ENCODE assay signal across 11 cellular contexts in the genomic region with DNA sequence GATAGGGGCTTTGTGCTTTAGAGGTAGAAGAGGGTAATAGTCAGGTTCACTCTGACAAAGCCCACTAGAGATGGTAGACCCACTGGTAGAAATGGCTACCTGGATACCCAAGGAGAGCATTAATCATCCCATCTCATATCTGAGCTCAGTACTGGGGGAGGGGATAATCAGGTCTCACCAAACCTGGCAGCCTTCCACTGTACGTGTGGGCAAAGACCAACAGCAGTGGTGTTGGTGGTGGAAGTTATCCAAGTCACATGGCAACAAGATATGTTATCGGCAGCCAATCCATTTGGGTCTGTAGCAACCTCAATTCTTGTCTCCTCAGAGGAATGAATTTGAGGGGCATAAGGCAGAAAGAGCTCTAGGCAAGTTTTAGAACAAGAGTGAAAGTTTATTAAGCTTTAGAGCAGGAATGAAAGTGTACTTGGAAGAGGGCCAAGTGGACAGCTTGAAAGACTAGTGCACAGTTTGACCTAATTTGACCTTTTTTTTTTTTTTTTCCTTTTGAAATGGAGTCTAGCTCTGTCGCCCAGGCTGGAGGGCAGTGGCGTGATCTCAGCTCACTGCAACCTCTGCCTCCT.
DNase-seq lines count a peak whose midpoint lies in the region; ATAC-seq and TF ChIP-seq lines count a peak whose summit lies in the region.
"Had no signal": no experiment of that assay in that cellular context is flagged by ENCODE, and none has a peak within 500 bp of the region (broad histone marks: within the 10 kb centered on the region; RNA-seq: fewer than 3 reads in every experiment).

No MANE protein-coding gene starts in this region.

- intact Hi-C loops in ovary (cut with DNase I) = no loop called here
- intact Hi-C loops in naive thymus-derived CD4-positive, alpha-beta T cell (cut with micrococcal nuclease) = loop anchor here in 1 of 2 donors (1.0 kb wide), 1 partner anchor 49 kb away; no protein-coding TSS in a partner anchor

- DNase-seq in DMS79 (lab: John Stamatoyannopoulos, UW) = peak; percentile 11
- peak; percentile 53 for DNase-seq in MM.1S
- DNase-seq in omental fat pad (ENCODE audit: low spot score) = no peak
- no peak for DNase-seq in ovary
- no peak for DNase-seq in naive thymus-derived CD4-positive, alpha-beta T cell
- no peak for DNase-seq in H7
- DNase-seq: activated effector memory CD4-positive, alpha-beta T cell treated with anti-CD3 and anti-CD28 coated beads, Interleukin-2, amount 50 U/mL, for 16 hours; NCI-H1436 had no signal

- peaks cover 6 to 32% (median 16%) of the 10 kb centered on the region in 5 donors for H3K27me3 Mint-ChIP-seq in naive thymus-derived CD4-positive, alpha-beta T cell

- no peaks in the 10 kb centered on the region for H3K9me2 ChIP-seq in MM.1S (replicated peaks; ENCODE audit: insufficient read depth, low read length)

- H3K27ac Mint-ChIP-seq in naive thymus-derived CD4-positive, alpha-beta T cell = peak overlapping the region in 1 of 9 donors; percentile 40

- peaks cover 4 to 25% (median 9%) of the 10 kb centered on the region in 11 donors for H3K9me3 Mint-ChIP-seq in naive thymus-derived CD4-positive, alpha-beta T cell

- H3K4me2 ChIP-seq in MM.1S (ENCODE audit: low read depth, low read length) = peak overlapping the region; percentile 36

- no peaks in the 10 kb centered on the region for H4K20me1 ChIP-seq in MM.1S (ENCODE audit: insufficient read depth, low read length)

- ATAC-seq in omental fat pad (ENCODE audit: low FRiP score) (peak; percentile 24), GM19467 (IDR thresholded peaks at IDR 0.05; ENCODE audit: unreplicated experiment) (no peak)
- no peak for ATAC-seq in naive thymus-derived CD4-positive, alpha-beta T cell

- H3K4me3 ChIP-seq in MM.1S (ENCODE audit: low read length) (no peak overlapping the region), duodenal mucosa (ENCODE audit: low read depth in 1 of 2, low read length in 2 of 2) (peak overlapping the region in 1 of 2 donors; percentile 28), ovary (no peak overlapping the region), H7 (ENCODE audit: insufficient read depth, low read depth, low read length) (no peak overlapping the region)
- H3K4me3 ChIP-seq in naive thymus-derived CD4-positive, alpha-beta T cell (ENCODE audit: low read length) = no peak overlapping the region
- H3K4me3 ChIP-seq: esophagus muscularis mucosa had no signal

- H3K9ac ChIP-seq in MM.1S (ENCODE audit: low read length) (no peak overlapping the region), duodenal mucosa (ENCODE audit: low read depth in 1 of 2, low read length in 2 of 2) (no peak overlapping the region)

- H3K79me2 ChIP-seq in MM.1S (ENCODE audit: low read length) = no peaks in the 10 kb centered on the region

- TF ChIP-seq EP300 in ovary (IDR thresholded peaks at IDR 0.05) = no peak

- no peak for TF ChIP-seq POLR2A in ovary (IDR thresholded peaks at IDR 0.05)

- H3K9me3 ChIP-seq in MM.1S (replicated peaks; ENCODE audit: insufficient read depth, low read length) = no peaks in the 10 kb centered on the region
- H3K9me3 ChIP-seq in duodenal mucosa (ENCODE audit: control insufficient read depth in 1 of 2, low read length in 2 of 2) = no peaks in the 10 kb centered on the region
- H3K9me3 ChIP-seq in ovary = no peaks in the 10 kb centered on the region
- no peaks in the 10 kb centered on the region for H3K9me3 ChIP-seq in naive thymus-derived CD4-positive, alpha-beta T cell (ENCODE audit: control insufficient read depth in 2 of 3, low read length in 3 of 3)

- H3K27me3 ChIP-seq in MM.1S (replicated peaks; ENCODE audit: insufficient read depth, low read length) (no peaks in the 10 kb centered on the region), duodenal mucosa (ENCODE audit: control insufficient read depth in 1 of 2, insufficient read depth in 2 of 2, low read length in 2 of 2) (no peaks in the 10 kb centered on the region), ovary (no peaks in the 10 kb centered on the region), H7 (ENCODE audit: control insufficient read depth, insufficient read depth, low read length) (no peaks in the 10 kb centered on the region)
- H3K27me3 ChIP-seq in naive thymus-derived CD4-positive, alpha-beta T cell (ENCODE audit: control insufficient read depth in 2 of 2, insufficient read depth in 2 of 2, low read length in 2 of 2) = no peaks in the 10 kb centered on the region
- H3K27me3 ChIP-seq: esophagus muscularis mucosa had no signal

- peaks cover 11% of the 10 kb centered on the region for H3F3A ChIP-seq in MM.1S (ENCODE audit: insufficient read depth, low read length)

- TF ChIP-seq CTCF in MM.1S (IDR thresholded peaks at IDR 0.05; ENCODE audit: low read length) = no peak
- TF ChIP-seq CTCF in omental fat pad (IDR thresholded peaks at IDR 0.05) = no peak
- no peak for TF ChIP-seq CTCF in ovary (IDR thresholded peaks at IDR 0.05)

- no peak overlapping the region for H3K27ac ChIP-seq in MM.1S (ENCODE audit: low read length)
- H3K27ac ChIP-seq in duodenal mucosa (ENCODE audit: low read depth, low read length) = peak overlapping the region; percentile 58
- no peak overlapping the region for H3K27ac ChIP-seq in ovary
- no peak overlapping the region for H3K27ac ChIP-seq in naive thymus-derived CD4-positive, alpha-beta T cell (ENCODE audit: low read depth, low read length)
- H3K27ac ChIP-seq: esophagus muscularis mucosa had no signal

- peaks cover 0 to 19% (median 0%) of the 10 kb centered on the region in 7 donors for H3K4me1 Mint-ChIP-seq in naive thymus-derived CD4-positive, alpha-beta T cell

- no peaks in the 10 kb centered on the region for H3K36me3 ChIP-seq in MM.1S (replicated peaks; ENCODE audit: insufficient read depth, low read length)
- H3K36me3 ChIP-seq in duodenal mucosa (ENCODE audit: control insufficient read depth in 1 of 2, insufficient read depth in 2 of 2, low read length in 2 of 2) = no peaks in the 10 kb centered on the region
- no peaks in the 10 kb centered on the region for H3K36me3 ChIP-seq in ovary
- H3K36me3 ChIP-seq in naive thymus-derived CD4-positive, alpha-beta T cell (ENCODE audit: control insufficient read depth in 2 of 3, insufficient read depth in 3 of 3, low read length in 3 of 3) = no peaks in the 10 kb centered on the region
- no peaks in the 10 kb centered on the region for H3K36me3 ChIP-seq in H7 (replicated peaks; ENCODE audit: control insufficient read depth, insufficient read depth, low read length)
- H3K36me3 ChIP-seq: esophagus muscularis mucosa had no signal

- CTCF ChIA-PET in naive thymus-derived CD4-positive, alpha-beta T cell (lab: Charles Lee) = no interaction called here

- no peak overlapping the region for H2AFZ ChIP-seq in MM.1S (ENCODE audit: low read length)

- H3K4me1 ChIP-seq in MM.1S (ENCODE audit: low read length) (peaks cover 23% of the 10 kb centered on the region), duodenal mucosa (ENCODE audit: control insufficient read depth in 1 of 2, insufficient read depth in 2 of 2, low read length in 2 of 2) (peaks cover 12 to 21% of the 10 kb centered on the region in 2 donors), ovary (ENCODE audit: insufficient read depth) (peaks cover 3% of the 10 kb centered on the region)
- H3K4me1 ChIP-seq in naive thymus-derived CD4-positive, alpha-beta T cell (ENCODE audit: control insufficient read depth in 2 of 2, insufficient read depth in 2 of 2, low read length in 2 of 2) = no peaks in the 10 kb centered on the region

- no peak overlapping the region for H3K4me3 Mint-ChIP-seq in naive thymus-derived CD4-positive, alpha-beta T cell

- WGBS in ovary, 3 donors = 31 to 34% (median 32%) methylated on average over 4 of the region's 4 CpGs

- POLR2A ChIA-PET in naive thymus-derived CD4-positive, alpha-beta T cell (lab: Charles Lee) = no interaction called here

- H3K36me3 Mint-ChIP-seq in naive thymus-derived CD4-positive, alpha-beta T cell = peaks cover 0 to 7% (median 4%) of the 10 kb centered on the region in 5 donors

Comparison
In these comparisons a context has a peak if more than half of its experiments do, and no peak if none do; other contexts are left out.
1. DNase-seq: peak in DMS79 (single experiment) and MM.1S (single experiment); none in omental fat pad (single experiment), ovary (0 of 5), naive thymus-derived CD4-positive, alpha-beta T cell (0 of 9) and H7 (single experiment).